ENCODE assay signal across 24 cellular contexts in the genomic region with DNA sequence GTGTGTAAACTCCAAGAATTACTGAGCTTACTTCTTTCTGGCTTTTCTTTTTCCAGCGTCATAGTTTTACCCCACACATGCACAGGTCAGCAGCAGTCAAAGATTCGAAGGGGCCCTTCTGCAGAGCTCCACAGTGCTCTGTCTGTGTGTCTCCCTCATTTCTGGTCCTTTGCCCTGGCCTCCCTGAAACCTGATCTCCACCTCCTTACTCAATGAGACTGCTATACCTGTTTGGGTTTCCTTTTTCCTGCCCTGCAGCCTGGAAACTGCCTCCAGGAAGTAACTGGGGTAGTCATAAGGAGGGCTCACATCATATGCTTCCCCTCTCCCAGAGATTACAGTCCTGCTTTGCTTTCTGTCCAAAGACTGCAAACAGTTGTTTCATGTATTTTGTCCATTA.
A peak's percentile ranks its signal among the peaks of the same experiment; 100 is the strongest.
DNase-seq lines count a peak whose midpoint lies in the region; ATAC-seq, FAIRE-seq and TF ChIP-seq lines count a peak whose summit lies in the region.
"Had no signal": no experiment of that assay in that cellular context is flagged by ENCODE, and none has a peak within 500 bp of the region (broad histone marks: within the 10 kb centered on the region; RNA-seq: fewer than 3 reads in every experiment).

No MANE protein-coding gene starts in this region.

- POLR2A ChIA-PET in K562 (lab: Yijun Ruan, JAX) = interaction anchor here (1.2 to 1.4 kb wide), 4 partner anchors 9 to 31 kb away, joined by 3 to 4 read pairs (median 3); no protein-coding TSS in a partner anchor

- no peak overlapping the region for H3K27ac Mint-ChIP-seq in GM23338
- H3K27ac Mint-ChIP-seq: CD4-positive, CD25-positive, alpha-beta regulatory T cell had no signal

- H3K4me3 Mint-ChIP-seq in GM23338 = no peak overlapping the region
- H3K4me3 Mint-ChIP-seq: CD4-positive, CD25-positive, alpha-beta regulatory T cell had no signal

- WGBS in K562 (ENCODE audit: insufficient coverage, low coverage, missing lambda C conversion rate) = 35% methylated on average over 2 of the region's 2 CpGs
- 46 to 63% (median 56%) methylated on average over 2 of the region's 2 CpGs for WGBS in heart left ventricle, 4 donors
- WGBS in heart right ventricle, 2 donors = 47 to 48% methylated on average over 2 of the region's 2 CpGs

- no peak for TF ChIP-seq RAD21 in K562 (CRISPR knock-in tag; conservative IDR thresholded peaks at IDR 0.05 in 1 of 2, IDR thresholded peaks at IDR 0.05 in 1 of 2)

- H3K4me2 ChIP-seq in GM23338 (no peak overlapping the region), K562 (ENCODE audit: insufficient read depth, low read length) (no peak overlapping the region)

- H3K9me1 ChIP-seq in K562 (ENCODE audit: control insufficient read depth, insufficient read depth, low read length) = no peaks in the 10 kb centered on the region

- no peaks in the 10 kb centered on the region for H3K36me3 ChIP-seq in GM23338 (ENCODE audit: insufficient read depth)
- H3K36me3 ChIP-seq in K562 (ENCODE audit: control insufficient read depth, insufficient read depth, low read length) = no peaks in the 10 kb centered on the region
- H3K36me3 ChIP-seq in heart left ventricle = no peaks in the 10 kb centered on the region
- no peaks in the 10 kb centered on the region for H3K36me3 ChIP-seq in heart right ventricle
- no peaks in the 10 kb centered on the region for H3K36me3 ChIP-seq in MG63
- H3K36me3 ChIP-seq: BE2C had no signal

- TF ChIP-seq POLR2A in K562 (conservative IDR thresholded peaks at IDR 0.05) (no peak), heart left ventricle (IDR thresholded peaks at IDR 0.05) (no peak)

- H3K4me1 ChIP-seq in GM23338 (ENCODE audit: insufficient read depth) (peaks cover 16% of the 10 kb centered on the region), K562 (replicated peaks in 1 of 2; ENCODE audit: control insufficient read depth in 2 of 2, insufficient read depth in 2 of 2, low read length in 2 of 2) (peaks cover 0 to 3% of the 10 kb centered on the region in 2 experiments; a peak in 1 of 5 replicates), heart left ventricle (peaks cover 0 to 3% (median 0%) of the 10 kb centered on the region in 12 donors), heart right ventricle (peaks cover 0 to 3% (median 0%) of the 10 kb centered on the region in 9 donors)

- no peaks in the 10 kb centered on the region for H3K9me3 Mint-ChIP-seq in GM23338

- no peaks in the 10 kb centered on the region for H3K36me3 Mint-ChIP-seq in GM23338 (ENCODE audit: low read depth)
- H3K36me3 Mint-ChIP-seq: CD4-positive, CD25-positive, alpha-beta regulatory T cell had no signal

- no TSS peak for BruUV-seq in K562 (replicated peaks; lab: Mats Ljungman, UMichigan)

- ATAC-seq in GM23338 (peak; percentile 87), K562 (peak; percentile 65), heart left ventricle (no peak), heart right ventricle (no peak)
- ATAC-seq: HepG2 had no signal

- no peaks in the 10 kb centered on the region for H3K9me3 ChIP-seq in K562 (replicated peaks; ENCODE audit: control insufficient read depth, insufficient read depth, low read depth, low read length)
- no peaks in the 10 kb centered on the region for H3K9me3 ChIP-seq in heart left ventricle
- no peaks in the 10 kb centered on the region for H3K9me3 ChIP-seq in heart right ventricle
- H3K9me3 ChIP-seq in MG63 = no peaks in the 10 kb centered on the region
- H3K9me3 ChIP-seq: BE2C had no signal

- H3K9ac ChIP-seq in K562 (ENCODE audit: insufficient read depth in 1 of 2, low read depth in 2 of 2, low read length in 2 of 2) = no peak overlapping the region

- TF ChIP-seq CTCF in GM23338 (conservative IDR thresholded peaks at IDR 0.05; ENCODE audit: low read depth in 2 of 2) (no peak), K562 (IDR thresholded peaks at IDR 0.05 in 2 of 3, conservative IDR thresholded peaks at IDR 0.05 in 1 of 3; ENCODE audit: insufficient read depth in 2 of 3, low read depth in 1 of 3, low read length in 3 of 3) (no peak), heart left ventricle (IDR thresholded peaks at IDR 0.05) (no peak), heart right ventricle (IDR thresholded peaks at IDR 0.05) (no peak)

- in situ Hi-C loops in K562 (cut with MboI) = no loop called here

- no peaks in the 10 kb centered on the region for H4K20me1 ChIP-seq in GM23338 (replicated peaks; ENCODE audit: insufficient read depth)
- H4K20me1 ChIP-seq in K562 (replicated peaks; ENCODE audit: control insufficient read depth, insufficient read depth, low read length) = no peaks in the 10 kb centered on the region

- peaks cover 4% of the 10 kb centered on the region; the same call in 1 of the 2 replicates for H3K9me2 ChIP-seq in GM23338 (ENCODE audit: insufficient read depth)

- intact Hi-C loops in K562 (cut with micrococcal nuclease) (no loop called here), heart left ventricle (cut with DNase I) (loop anchor here in 1 of 10 donors (10.0 kb wide), 1 partner anchor 58 kb away; no protein-coding TSS in a partner anchor), heart right ventricle (cut with DNase I) (loop anchor here in 1 of 10 donors (10.0 kb wide), 1 partner anchor 78 kb away; a partner anchor contains a TSS)

- H3K4me1 Mint-ChIP-seq in GM23338 = peaks cover 4% of the 10 kb centered on the region

- H3K79me2 ChIP-seq in GM23338 (replicated peaks; ENCODE audit: insufficient read depth) = no peaks in the 10 kb centered on the region
- no peaks in the 10 kb centered on the region for H3K79me2 ChIP-seq in K562 (ENCODE audit: control insufficient read depth, insufficient read depth, low read length)

- H3K27me3 ChIP-seq in GM23338 (ENCODE audit: insufficient read depth) = no peaks in the 10 kb centered on the region
- H3K27me3 ChIP-seq in K562 (ENCODE audit: control insufficient read depth in 2 of 2, insufficient read depth in 2 of 2, low read length in 2 of 2) = no peaks in the 10 kb centered on the region
- H3K27me3 ChIP-seq in heart left ventricle = no peaks in the 10 kb centered on the region
- no peaks in the 10 kb centered on the region for H3K27me3 ChIP-seq in heart right ventricle
- no peaks in the 10 kb centered on the region for H3K27me3 ChIP-seq in MG63
- H3K27me3 ChIP-seq: BE2C had no signal

- peaks cover 4% of the 10 kb centered on the region for H3K27me3 Mint-ChIP-seq in GM23338 (ENCODE audit: insufficient read depth, low read depth, poor library complexity)
- H3K27me3 Mint-ChIP-seq: CD4-positive, CD25-positive, alpha-beta regulatory T cell had no signal

- CTCF ChIA-PET in K562 (lab: Yijun Ruan, JAX; ENCODE audit: low intra/inter-chr PET ratio) = no interaction called here

- H3K27ac ChIP-seq in GM23338 (ENCODE audit: low read depth) (no peak overlapping the region), K562 (ENCODE audit: extremely low read depth, low read depth, low read length) (no peak overlapping the region), heart left ventricle (no peak overlapping the region), heart right ventricle (no peak overlapping the region)
- H3K27ac ChIP-seq: SK-N-MC had no signal

- no peak overlapping the region for H3K4me3 ChIP-seq in GM23338
- no peak overlapping the region for H3K4me3 ChIP-seq in K562
- no peak overlapping the region for H3K4me3 ChIP-seq in heart left ventricle
- H3K4me3 ChIP-seq in heart right ventricle = no peak overlapping the region
- H3K4me3 ChIP-seq in MG63 = no peak overlapping the region
- H3K4me3 ChIP-seq: SK-N-MC had no signal

- FAIRE-seq in K562 (lab: Jason Lieb, UNC) = no peak
- FAIRE-seq: GM12892, GM18507, H54, HepG2 had no signal

- peak; percentile 30 for DNase-seq in NCI-H2107 treated with DMSO at 0.1 percent for 48 hours (lab: John Stamatoyannopoulos, UW; ENCODE audit: unreplicated experiment)
- no peak for DNase-seq in NCI-H2107 (lab: John Stamatoyannopoulos, UW)
- peak; percentile 31 for DNase-seq in GM23338 (ENCODE audit: low spot score)
- DNase-seq in K562 (ENCODE audit: extremely low read depth in 1 of 4, low spot score in 3 of 4) = peak in 1 of 4 experiments; percentile 9
- DNase-seq in iPS-NIHi7 (ENCODE audit: extremely low spot score) = peak; percentile 40
- DNase-seq in heart left ventricle = no peak
- DNase-seq in heart right ventricle = no peak
- no peak for DNase-seq in MG63
- DNase-seq: 8988T; BE2C; CD4-positive, CD25-positive, alpha-beta regulatory T cell; COR-L47; KG1; NCI-H1048; NCI-H1436; NCI-H1930; NCI-H69; NK-92 treated with Interleukin-12 subunit alpha and Interleukin-12 subunit beta, amount 100 ng/mL, for 24 hours; Right ventricle myocardium superior had no signal

- no peaks in the 10 kb centered on the region for H3F3A ChIP-seq in GM23338 (replicated peaks; ENCODE audit: low read depth)

- H2AFZ ChIP-seq in GM23338 (peak overlapping the region; percentile 36; the same call in 1 of the 2 replicates), K562 (ENCODE audit: low read depth, low read length) (peak overlapping the region; percentile 57)

- no peak for TF ChIP-seq EP300 in K562 (IDR thresholded peaks at IDR 0.05; ENCODE audit: low read length)

TF ChIP-seq in K562, 482 proteins besides CTCF, POLR2A, EP300 and RAD21 (continues in another document):
- no peak for TF ChIP-seq NCOA2 (IDR thresholded peaks at IDR 0.05; ENCODE audit: partially characterized antibody in 2 of 2)
- no peak for TF ChIP-seq ARHGAP35 (IDR thresholded peaks at IDR 0.05; ENCODE audit: partially characterized antibody)
- no peak for TF ChIP-seq RCOR1 (IDR thresholded peaks at IDR 0.05; ENCODE audit: borderline replicate concordance in 1 of 2, low read depth in 2 of 2, low read length in 2 of 2)
- no peak for TF ChIP-seq NFRKB (IDR thresholded peaks at IDR 0.05; ENCODE audit: low read depth)
- no peak for TF ChIP-seq PURB (CRISPR knock-in tag; IDR thresholded peaks at IDR 0.05; ENCODE audit: low read depth)
- no peak for TF ChIP-seq ZNF699 (CRISPR knock-in tag; IDR thresholded peaks at IDR 0.05; ENCODE audit: insufficient replicate concordance)
- TF ChIP-seq, protein P1, sequence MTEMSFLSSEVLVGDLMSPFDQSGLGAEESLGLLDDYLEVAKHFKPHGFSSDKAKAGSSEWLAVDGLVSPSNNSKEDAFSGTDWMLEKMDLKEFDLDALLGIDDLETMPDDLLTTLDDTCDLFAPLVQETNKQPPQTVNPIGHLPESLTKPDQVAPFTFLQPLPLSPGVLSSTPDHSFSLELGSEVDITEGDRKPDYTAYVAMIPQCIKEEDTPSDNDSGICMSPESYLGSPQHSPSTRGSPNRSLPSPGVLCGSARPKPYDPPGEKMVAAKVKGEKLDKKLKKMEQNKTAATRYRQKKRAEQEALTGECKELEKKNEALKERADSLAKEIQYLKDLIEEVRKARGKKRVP (CRISPR knock-in tag; IDR thresholded peaks at IDR 0.05) = no peak

Comparison
In these comparisons a context has a peak if more than half of its experiments do, and no peak if none do; other contexts are left out.
1. DNase-seq: peak in NCI-H2107 treated with DMSO at 0.1 percent for 48 hours (single experiment), GM23338 (single experiment) and iPS-NIHi7 (single experiment); none in NCI-H2107 (single experiment), heart left ventricle (0 of 5), heart right ventricle (0 of 2) and MG63 (single experiment).
2. ATAC-seq: peak in GM23338 (single experiment) and K562 (single experiment); none in heart left ventricle (0 of 4) and heart right ventricle (0 of 8).